Comparison of ENCODE assay signal across 8 cellular contexts in genomic region chr11:783581-784015, GRCh38. TPM values are rescaled to one million over a fixed set of nuclear protein-coding genes. Genes with fewer than 3 reads are reported as not detected.
DNase-seq lines count a peak whose midpoint lies in the region; ATAC-seq lines count a peak whose summit lies in the region.

No MANE protein-coding gene starts in this region.

- DNase-seq in D341Med (ENCODE audit: low spot score) = peak; percentile 90
- DNase-seq in NCI-H146 (lab: John Stamatoyannopoulos, UW) = peak; percentile 57
- peak; percentile 91 for DNase-seq in amniotic stem cell (lab: John Stamatoyannopoulos, UW)
- DNase-seq in left ventricle myocardium superior = peak; percentile 84
- DNase-seq in pulmonary artery endothelial cell (ENCODE audit: low read depth, low spot score) = peak; percentile 59

- peak; percentile 81 for ATAC-seq in left ventricle myocardium superior
- no peak for ATAC-seq in GM21390 (IDR thresholded peaks at IDR 0.05; ENCODE audit: unreplicated experiment)
- ATAC-seq in GM19351 (IDR thresholded peaks at IDR 0.05; ENCODE audit: unreplicated experiment) = no peak
- no peak for ATAC-seq in HG02870 (IDR thresholded peaks at IDR 0.05; ENCODE audit: unreplicated experiment)

- intact Hi-C loops in left ventricle myocardium superior (cut with micrococcal nuclease) = no loop called here

RNA-seq across cellular contexts. Expression of gene CEND1, which starts 6.3 kb away (rescaled TPM):
- total RNA-seq in left ventricle myocardium superior (not detected), pulmonary artery endothelial cell (0.13 and 0.14 TPM in 2 replicates)

RNA-seq across cellular contexts. Expression of gene GATD1, which starts 6.3 kb away (rescaled TPM):
- total RNA-seq in left ventricle myocardium superior (23.1 TPM), pulmonary artery endothelial cell (37.5 and 38.1 TPM in 2 replicates)

RNA-seq across cellular contexts. Expression of gene SLC25A22, which starts 14.5 kb away (rescaled TPM):
- total RNA-seq in left ventricle myocardium superior (3.5 TPM), pulmonary artery endothelial cell (9.0 and 9.2 TPM in 2 replicates)

RNA-seq across cellular contexts. Expression of gene PIDD1, which starts 21.4 kb away (rescaled TPM):
- 8.5 TPM for total RNA-seq in left ventricle myocardium superior
- 7.0 and 7.5 TPM in 2 replicates for total RNA-seq in pulmonary artery endothelial cell

RNA-seq across cellular contexts. Expression of gene RPLP2, which starts 26.2 kb away (rescaled TPM):
- total RNA-seq in left ventricle myocardium superior (942 TPM), pulmonary artery endothelial cell (248 and 277 TPM in 2 replicates)
